In genomic region chr7:66844552-66845381, GRCh38 we compare ENCODE assay signal across 8 cellular contexts.
DNase-seq lines count a peak whose midpoint lies in the region; ATAC-seq and TF ChIP-seq lines count a peak whose summit lies in the region.

No MANE protein-coding gene starts in this region.

- peak overlapping the region; percentile 97 for H3K4me3 ChIP-seq in LNCaP clone FGC (ENCODE audit: low read depth, low read length)
- H3K4me3 ChIP-seq in fibroblast of the aortic adventitia (ENCODE audit: low read depth, low read length): peak overlapping the region; percentile 99

- peak overlapping the region; percentile 75 for H3K27ac ChIP-seq in RWPE1

- POLR2A ChIA-PET in RWPE1 (lab: Yijun Ruan, JAX; ENCODE audit: low non-redundant PET): interaction anchor here (0.6 to 0.8 kb wide), 3 partner anchors 40 to 92 kb away, joined by 3 read pairs; partner anchors contain the start of gene TMEM248

- TF ChIP-seq CTCF in LNCaP clone FGC (IDR thresholded peaks at IDR 0.05; ENCODE audit: control insufficient read depth, extremely low read depth, insufficient read depth) (no peak), RWPE1 (conservative IDR thresholded peaks at IDR 0.05; ENCODE audit: low read depth) (no peak), fibroblast of the aortic adventitia (IDR thresholded peaks at IDR 0.05; ENCODE audit: insufficient read depth, low read length) (peak; percentile 40), nephron progenitor cell (IDR thresholded peaks at IDR 0.05) (no peak)

- DNase-seq in ELF-1 (ENCODE audit: low read depth, low spot score) (peak; percentile 99), GOT3 (lab: John Stamatoyannopoulos, UW) (peak; percentile 92), LNCaP clone FGC (ENCODE audit: low read depth) (peak; percentile 91), RWPE1 (ENCODE audit: low spot score) (peak; percentile 99), fibroblast of the aortic adventitia (ENCODE audit: low read depth) (peak; percentile 98), nephron progenitor cell (peak; percentile 99)
- DNase-seq in activated effector memory CD4-positive, alpha-beta T cell treated with Interleukin-2 at 50 U/mL for 16 hours: peak; percentile 98
- peak; percentile 99 for DNase-seq in stimulated activated naive CD8-positive, alpha-beta T cell treated with anti-CD3 and anti-CD28 coated beads, Interleukin-15, amount 100 ng/mL, for 72 hours

- peak overlapping the region; percentile 100 for H3K27ac Mint-ChIP-seq in nephron progenitor cell
- H3K27ac Mint-ChIP-seq in stimulated activated naive CD8-positive, alpha-beta T cell treated with anti-CD3 and anti-CD28 coated beads, Interleukin-15, amount 100 ng/mL, for 72 hours: peak overlapping the region; percentile 99

- H3K4me1 Mint-ChIP-seq in nephron progenitor cell: peaks cover 41% of the 10 kb centered on the region
- H3K4me1 Mint-ChIP-seq in stimulated activated naive CD8-positive, alpha-beta T cell treated with anti-CD3 and anti-CD28 coated beads, Interleukin-15, amount 100 ng/mL, for 72 hours: peaks cover 39% of the 10 kb centered on the region

- CTCF ChIA-PET in RWPE1 (lab: Yijun Ruan, JAX): interaction anchor here (0.6 to 0.7 kb wide), 2 partner anchors 49 to 407 kb away, joined by 4 read pairs; no protein-coding TSS in a partner anchor

- ATAC-seq in stimulated activated naive CD8-positive, alpha-beta T cell treated with anti-CD3 and anti-CD28 coated beads, Interleukin-15, amount 100 ng/mL, for 72 hours: peak; percentile 97

- H3K27me3 Mint-ChIP-seq in nephron progenitor cell (ENCODE audit: low read depth, poor library complexity): peaks cover 22% of the 10 kb centered on the region
- H3K27me3 Mint-ChIP-seq in stimulated activated naive CD8-positive, alpha-beta T cell treated with anti-CD3 and anti-CD28 coated beads, Interleukin-15, amount 100 ng/mL, for 72 hours: no peaks in the 10 kb centered on the region

- H3K4me3 Mint-ChIP-seq in nephron progenitor cell: peak overlapping the region; percentile 93
- peak overlapping the region; percentile 98 to 99 for H3K4me3 Mint-ChIP-seq in stimulated activated naive CD8-positive, alpha-beta T cell treated with anti-CD3 and anti-CD28 coated beads, Interleukin-15, amount 100 ng/mL, for 72 hours

- no peaks in the 10 kb centered on the region for H3K36me3 Mint-ChIP-seq in nephron progenitor cell (ENCODE audit: low read depth)

- no peaks in the 10 kb centered on the region for H3K9me3 Mint-ChIP-seq in nephron progenitor cell
- H3K9me3 Mint-ChIP-seq in stimulated activated naive CD8-positive, alpha-beta T cell treated with anti-CD3 and anti-CD28 coated beads, Interleukin-15, amount 100 ng/mL, for 72 hours: no peaks in the 10 kb centered on the region

Comparison
In these comparisons a context has a peak if more than half of its experiments do, and no peak if none do; other contexts are left out.
1. Peak in every context shown above with its lines: DNase-seq, ATAC-seq, H3K4me3 ChIP-seq and H3K27ac ChIP-seq.